ENCODE assay signal across 8 cellular contexts in genomic region chr17:39069114-39069756, GRCh38.
DNase-seq lines count a peak whose midpoint lies in the region; ATAC-seq and TF ChIP-seq lines count a peak whose summit lies in the region.

No MANE protein-coding gene starts in this region.

- WGBS in heart left ventricle, 4 donors = 62 to 68% (median 67%) methylated on average over 8 of the region's 8 CpGs
- WGBS in sigmoid colon, 2 donors = 67 to 76% methylated on average over 8 of the region's 8 CpGs

- no peak for TF ChIP-seq POLR2A in heart left ventricle (IDR thresholded peaks at IDR 0.05)
- TF ChIP-seq POLR2A in sigmoid colon (IDR thresholded peaks at IDR 0.05) = no peak

- intact Hi-C loops in heart left ventricle (cut with DNase I) (loop anchor here in 7 of 10 donors (2.0 to 10.0 kb wide), 6 partner anchors 77 to 176 kb away; partner anchors contain the start of gene PLXDC1 (in 2 of the 7)), sigmoid colon (cut with DNase I) (loop anchor here (5.0 kb wide), 1 partner anchor 83 kb away; the partner anchor contains the start of gene PLXDC1)

- H3K9me3 ChIP-seq in heart left ventricle (no peaks in the 10 kb centered on the region), sigmoid colon (no peaks in the 10 kb centered on the region)

- H3K27ac ChIP-seq in heart left ventricle (no peak overlapping the region), sigmoid colon (no peak overlapping the region)

- H3K36me3 ChIP-seq in GM06990 (ENCODE audit: control insufficient read depth, insufficient read depth, low read length) = no peaks in the 10 kb centered on the region
- H3K36me3 ChIP-seq in heart left ventricle = peaks cover 0 to 14% (median 0%) of the 10 kb centered on the region in 9 donors
- H3K36me3 ChIP-seq in sigmoid colon = no peaks in the 10 kb centered on the region

- H3K27me3 ChIP-seq in GM06990 (replicated peaks; ENCODE audit: control insufficient read depth, insufficient read depth, low read length) (no peaks in the 10 kb centered on the region; the same call in none of the 2 replicates), heart left ventricle (no peaks in the 10 kb centered on the region), sigmoid colon (no peaks in the 10 kb centered on the region)

- TF ChIP-seq CTCF in GM06990 (IDR thresholded peaks at IDR 0.05; ENCODE audit: insufficient read depth, low read length, poor library complexity, severe bottlenecking) (peak; percentile 71), heart left ventricle (IDR thresholded peaks at IDR 0.05) (peak; percentile 44 to 68 (median 54)), sigmoid colon (IDR thresholded peaks at IDR 0.05) (peak; percentile 23 to 39 (median 34))

- H3K4me1 ChIP-seq in heart left ventricle (peaks cover 0 to 7% (median 0%) of the 10 kb centered on the region in 12 donors), sigmoid colon (no peaks in the 10 kb centered on the region)

- peak; percentile 36 to 65 (median 62) for ATAC-seq in heart left ventricle
- ATAC-seq in HG03457 (IDR thresholded peaks at IDR 0.05; ENCODE audit: unreplicated experiment) = no peak
- ATAC-seq in HG03432 (IDR thresholded peaks at IDR 0.05; ENCODE audit: unreplicated experiment) = no peak

- no peak overlapping the region for H3K4me3 ChIP-seq in GM06990 (replicated peaks; ENCODE audit: low read depth, low read length)
- no peak overlapping the region for H3K4me3 ChIP-seq in heart left ventricle
- H3K4me3 ChIP-seq in sigmoid colon = no peak overlapping the region

- TF ChIP-seq EP300 in sigmoid colon (IDR thresholded peaks at IDR 0.05) = no peak

- DNase-seq in AG08396 (ENCODE audit: low spot score) (peak; percentile 71), GM06990 (ENCODE audit: extremely low read depth, insufficient read length) (no peak), NCI-H2081 (lab: John Stamatoyannopoulos, UW) (peak; percentile 18 to 20), heart left ventricle (no peak), sigmoid colon (no peak)
- peak; percentile 6 for DNase-seq in activated CD4-positive, alpha-beta T cell treated with anti-CD3 and anti-CD28 coated beads, Interleukin-2, amount 50 U/mL, for 1 hour

Comparison
In these comparisons a context has a peak if more than half of its experiments do, and no peak if none do; other contexts are left out.
1. DNase-seq: peak in AG08396 (single experiment), NCI-H2081 (2 of 2) and activated CD4-positive, alpha-beta T cell treated with anti-CD3 and anti-CD28 coated beads, Interleukin-2, amount 50 U/mL, for 1 hour (single experiment); none in GM06990 (single experiment), heart left ventricle (0 of 5) and sigmoid colon (single experiment).
2. ATAC-seq: peak in heart left ventricle (4 of 4); none in HG03457 (single experiment) and HG03432 (single experiment).
3. Peak in every context shown above with its lines, with median percentiles within 50 percentile points of each other: CTCF ChIP-seq.